In genomic region chr12:113965951-113966797, GRCh38 we compare ENCODE assay signal across 8 cellular contexts. TPM values are rescaled to one million over a fixed set of nuclear protein-coding genes. Genes with fewer than 3 reads are reported as not detected.
DNase-seq lines count a peak whose midpoint lies in the region; ATAC-seq and TF ChIP-seq lines count a peak whose summit lies in the region.

RBM19 (minus strand) TSS chr12:113966325; CDS start chr12:113966227, 98 bp downstream.

- peaks cover 10% of the 10 kb centered on the region for H3K4me1 ChIP-seq in PC-9 (replicated peaks; ENCODE audit: insufficient read depth)

- intact Hi-C loops in PC-9 (cut with micrococcal nuclease; ENCODE audit: unreplicated experiment): loop anchor here (5.0 kb wide), 1 partner anchor 541 kb away; no protein-coding TSS in a partner anchor

- in situ Hi-C loops in KBM-7 (cut with MboI; ENCODE audit: low pct_unique_long_range_greater_than_20kb, low sequenced_read_pairs): no loop called here

- H3F3A ChIP-seq in PC-9 (ENCODE audit: insufficient read depth, low read depth): no peaks in the 10 kb centered on the region

- peak within 1 kb of the TSS; percentile 96 for H3K4me3 ChIP-seq in PC-9
- peak within 1 kb of the TSS; percentile 77 for H3K4me3 ChIP-seq in epithelial cell of proximal tubule (ENCODE audit: low read depth, low read length)

- H3K9me2 ChIP-seq in PC-9 (ENCODE audit: insufficient read depth): no peaks in the 10 kb centered on the region

- H3K27me3 ChIP-seq in PC-9 (ENCODE audit: insufficient read depth, low read depth): peaks cover 11% of the 10 kb centered on the region; the same call in 1 of the 2 replicates

- TF ChIP-seq CTCF in PC-9 (conservative IDR thresholded peaks at IDR 0.05) (peak; percentile 89), epithelial cell of proximal tubule (conservative IDR thresholded peaks at IDR 0.05; ENCODE audit: low read depth, low read length) (peak; percentile 75)

- no TSS peak for BruUV-seq in PC-9 (replicated peaks; lab: Mats Ljungman, UMichigan)

- no peaks in the 10 kb centered on the region for H3K36me3 ChIP-seq in PC-9 (ENCODE audit: low read depth)

- peak within 1 kb of the TSS; percentile 96 for H3K4me2 ChIP-seq in PC-9

- ATAC-seq in GM21717 (IDR thresholded peaks at IDR 0.05; ENCODE audit: unreplicated experiment): peak; percentile 93

- POLR2A ChIA-PET in PC-9 (lab: Charles Lee; ENCODE audit: unreplicated experiment): no interaction called here

- peaks cover 27% of the 10 kb centered on the region for H3K79me2 ChIP-seq in PC-9 (ENCODE audit: low read depth)

- peak within 1 kb of the TSS; percentile 57 for H3K27ac ChIP-seq in PC-9

- CTCF ChIA-PET in PC-9 (lab: Charles Lee): interaction anchor here (0.6 to 1.0 kb wide), 2 partner anchors 22 to 47 kb away, joined by 3 read pairs; no protein-coding TSS in a partner anchor

- no peaks in the 10 kb centered on the region for H3K9me3 ChIP-seq in PC-9 (ENCODE audit: insufficient read depth, low read depth)

- DNase-seq in DMS79 (lab: John Stamatoyannopoulos, UW) (peak; percentile 97), KBM-7 (peak; percentile 97), PC-9 (peak; percentile 89 to 96), epithelial cell of proximal tubule (ENCODE audit: low read depth) (peak; percentile 69), mucosa of gallbladder (ENCODE audit: low spot score) (peak; percentile 98)
- peak; percentile 97 for DNase-seq in activated T-cell treated with anti-CD3 and anti-CD28 coated beads, Interleukin-2, amount 50 U/mL, for 1 hour
- DNase-seq in stimulated activated CD8-positive, alpha-beta memory T cell treated with anti-CD3 and anti-CD28 coated beads, Interleukin-4, amount 100 ng/mL, for 4 hours (ENCODE audit: low read depth in 2 of 2, low spot score in 1 of 2): peak; percentile 94

- no peaks in the 10 kb centered on the region for H4K20me1 ChIP-seq in PC-9 (ENCODE audit: insufficient read depth)

- H2AFZ ChIP-seq in PC-9: peak within 1 kb of the TSS; percentile 96

RNA-seq across cellular contexts. Expression of gene RBM19, which starts in this region (rescaled TPM):
- 23.1 and 23.8 TPM in 2 replicates for total RNA-seq in PC-9 (2021)
- total RNA-seq in epithelial cell of proximal tubule: 26.5 and 32.2 TPM in 2 replicates
- 30.6 TPM for total RNA-seq in mucosa of gallbladder

Comparison
In these comparisons a context has a peak if more than half of its experiments do, and no peak if none do; other contexts are left out.
1. Peak in every context shown above with its lines: DNase-seq, ATAC-seq, H3K4me3 ChIP-seq and H3K27ac ChIP-seq.